In the genomic region with DNA sequence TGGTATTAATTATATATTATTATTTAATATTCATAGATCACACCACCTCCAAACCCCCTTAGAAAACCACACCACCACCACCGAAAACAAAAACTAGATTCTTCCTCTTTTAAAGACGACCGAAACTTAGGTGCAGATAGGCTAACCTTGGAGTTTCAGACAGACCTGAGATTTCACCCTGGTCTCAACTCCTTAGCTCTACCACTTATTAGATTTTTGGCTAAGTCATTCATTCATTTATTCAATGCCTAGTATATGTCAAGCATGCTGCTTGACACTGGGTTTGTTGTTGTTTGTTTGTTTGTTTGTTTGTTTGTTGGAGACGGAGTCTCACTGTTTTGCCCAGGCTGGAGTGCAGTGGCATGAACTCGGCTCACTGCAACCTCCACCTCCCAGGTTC, we compare ENCODE assay signal across 1 cellular context.
A peak's percentile ranks its signal among the peaks of the same experiment; 100 is the strongest.
TF ChIP-seq lines count a peak whose summit lies in the region.

No MANE protein-coding gene starts in this region.

TF ChIP-seq in GM12878, 131 proteins besides CTCF, POLR2A, EP300 and RAD21 (continued from another document):
- TF ChIP-seq, protein P1, sequence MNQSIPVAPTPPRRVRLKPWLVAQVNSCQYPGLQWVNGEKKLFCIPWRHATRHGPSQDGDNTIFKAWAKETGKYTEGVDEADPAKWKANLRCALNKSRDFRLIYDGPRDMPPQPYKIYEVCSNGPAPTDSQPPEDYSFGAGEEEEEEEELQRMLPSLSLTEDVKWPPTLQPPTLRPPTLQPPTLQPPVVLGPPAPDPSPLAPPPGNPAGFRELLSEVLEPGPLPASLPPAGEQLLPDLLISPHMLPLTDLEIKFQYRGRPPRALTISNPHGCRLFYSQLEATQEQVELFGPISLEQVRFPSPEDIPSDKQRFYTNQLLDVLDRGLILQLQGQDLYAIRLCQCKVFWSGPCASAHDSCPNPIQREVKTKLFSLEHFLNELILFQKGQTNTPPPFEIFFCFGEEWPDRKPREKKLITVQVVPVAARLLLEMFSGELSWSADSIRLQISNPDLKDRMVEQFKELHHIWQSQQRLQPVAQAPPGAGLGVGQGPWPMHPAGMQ (IDR thresholded peaks at IDR 0.05; ENCODE audit: borderline replicate concordance), result 0 out of 2 replicates have a peak, but pooled peaks have one; percentile 12
- TF ChIP-seq, protein P2, sequence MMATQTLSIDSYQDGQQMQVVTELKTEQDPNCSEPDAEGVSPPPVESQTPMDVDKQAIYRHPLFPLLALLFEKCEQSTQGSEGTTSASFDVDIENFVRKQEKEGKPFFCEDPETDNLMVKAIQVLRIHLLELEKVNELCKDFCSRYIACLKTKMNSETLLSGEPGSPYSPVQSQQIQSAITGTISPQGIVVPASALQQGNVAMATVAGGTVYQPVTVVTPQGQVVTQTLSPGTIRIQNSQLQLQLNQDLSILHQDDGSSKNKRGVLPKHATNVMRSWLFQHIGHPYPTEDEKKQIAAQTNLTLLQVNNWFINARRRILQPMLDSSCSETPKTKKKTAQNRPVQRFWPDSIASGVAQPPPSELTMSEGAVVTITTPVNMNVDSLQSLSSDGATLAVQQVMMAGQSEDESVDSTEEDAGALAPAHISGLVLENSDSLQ (IDR thresholded peaks at IDR 0.05), result peak; percentile 32; the same call in 1 of the 2 replicates
- TF ChIP-seq NBN (IDR thresholded peaks at IDR 0.05) (peak; percentile 62; the same call in 1 of the 2 replicates), BHLHE40 (IDR thresholded peaks at IDR 0.05; ENCODE audit: borderline replicate concordance in 1 of 2, low read depth in 2 of 2, low read length in 1 of 2) (peak in 1 of 2 experiments; percentile 58; a peak in 1 of 4 replicates), NR2C1 (IDR thresholded peaks at IDR 0.05) (no peak), MTA2 (IDR thresholded peaks at IDR 0.05; ENCODE audit: low read depth) (peak; percentile 66; the same call in 1 of the 2 replicates), ZNF24 (IDR thresholded peaks at IDR 0.05) (peak; percentile 97), SMARCA5 (IDR thresholded peaks at IDR 0.05) (no peak; the same call in 1 of the 2 replicates), IKZF2 (IDR thresholded peaks at IDR 0.05) (peak in 1 of 2 experiments; percentile 76; a peak in 3 of 4 replicates), RFX5 (IDR thresholded peaks at IDR 0.05; ENCODE audit: low read depth, low read length) (no peak), WRNIP1 (IDR thresholded peaks at IDR 0.05; ENCODE audit: borderline replicate concordance, low read depth, low read length) (no peak)
- TF ChIP-seq, protein P3, sequence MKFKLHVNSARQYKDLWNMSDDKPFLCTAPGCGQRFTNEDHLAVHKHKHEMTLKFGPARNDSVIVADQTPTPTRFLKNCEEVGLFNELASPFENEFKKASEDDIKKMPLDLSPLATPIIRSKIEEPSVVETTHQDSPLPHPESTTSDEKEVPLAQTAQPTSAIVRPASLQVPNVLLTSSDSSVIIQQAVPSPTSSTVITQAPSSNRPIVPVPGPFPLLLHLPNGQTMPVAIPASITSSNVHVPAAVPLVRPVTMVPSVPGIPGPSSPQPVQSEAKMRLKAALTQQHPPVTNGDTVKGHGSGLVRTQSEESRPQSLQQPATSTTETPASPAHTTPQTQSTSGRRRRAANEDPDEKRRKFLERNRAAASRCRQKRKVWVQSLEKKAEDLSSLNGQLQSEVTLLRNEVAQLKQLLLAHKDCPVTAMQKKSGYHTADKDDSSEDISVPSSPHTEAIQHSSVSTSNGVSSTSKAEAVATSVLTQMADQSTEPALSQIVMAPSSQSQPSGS (IDR thresholded peaks at IDR 0.05; ENCODE audit: low read length), result peak; percentile 11; the same call in 1 of the 2 replicates
- TF ChIP-seq, protein P4, sequence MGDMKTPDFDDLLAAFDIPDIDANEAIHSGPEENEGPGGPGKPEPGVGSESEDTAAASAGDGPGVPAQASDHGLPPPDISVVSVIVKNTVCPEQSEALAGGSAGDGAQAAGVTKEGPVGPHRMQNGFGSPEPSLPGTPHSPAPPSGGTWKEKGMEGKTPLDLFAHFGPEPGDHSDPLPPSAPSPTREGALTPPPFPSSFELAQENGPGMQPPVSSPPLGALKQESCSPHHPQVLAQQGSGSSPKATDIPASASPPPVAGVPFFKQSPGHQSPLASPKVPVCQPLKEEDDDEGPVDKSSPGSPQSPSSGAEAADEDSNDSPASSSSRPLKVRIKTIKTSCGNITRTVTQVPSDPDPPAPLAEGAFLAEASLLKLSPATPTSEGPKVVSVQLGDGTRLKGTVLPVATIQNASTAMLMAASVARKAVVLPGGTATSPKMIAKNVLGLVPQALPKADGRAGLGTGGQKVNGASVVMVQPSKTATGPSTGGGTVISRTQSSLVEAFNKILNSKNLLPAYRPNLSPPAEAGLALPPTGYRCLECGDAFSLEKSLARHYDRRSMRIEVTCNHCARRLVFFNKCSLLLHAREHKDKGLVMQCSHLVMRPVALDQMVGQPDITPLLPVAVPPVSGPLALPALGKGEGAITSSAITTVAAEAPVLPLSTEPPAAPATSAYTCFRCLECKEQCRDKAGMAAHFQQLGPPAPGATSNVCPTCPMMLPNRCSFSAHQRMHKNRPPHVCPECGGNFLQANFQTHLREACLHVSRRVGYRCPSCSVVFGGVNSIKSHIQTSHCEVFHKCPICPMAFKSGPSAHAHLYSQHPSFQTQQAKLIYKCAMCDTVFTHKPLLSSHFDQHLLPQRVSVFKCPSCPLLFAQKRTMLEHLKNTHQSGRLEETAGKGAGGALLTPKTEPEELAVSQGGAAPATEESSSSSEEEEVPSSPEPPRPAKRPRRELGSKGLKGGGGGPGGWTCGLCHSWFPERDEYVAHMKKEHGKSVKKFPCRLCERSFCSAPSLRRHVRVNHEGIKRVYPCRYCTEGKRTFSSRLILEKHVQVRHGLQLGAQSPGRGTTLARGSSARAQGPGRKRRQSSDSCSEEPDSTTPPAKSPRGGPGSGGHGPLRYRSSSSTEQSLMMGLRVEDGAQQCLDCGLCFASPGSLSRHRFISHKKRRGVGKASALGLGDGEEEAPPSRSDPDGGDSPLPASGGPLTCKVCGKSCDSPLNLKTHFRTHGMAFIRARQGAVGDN (IDR thresholded peaks at IDR 0.05), result no peak
